In genomic region chr5:123754903-123755302, GRCh38 we compare ENCODE assay signal across 15 cellular contexts.
DNase-seq lines count a peak whose midpoint lies in the region; ATAC-seq and TF ChIP-seq lines count a peak whose summit lies in the region.
"Had no signal": no experiment of that assay in that cellular context is flagged by ENCODE, and none has a peak within 500 bp of the region (broad histone marks: within the 10 kb centered on the region; RNA-seq: fewer than 3 reads in every experiment).

No MANE protein-coding gene starts in this region.

- H3K36me3 Mint-ChIP-seq in neural progenitor cell: peaks cover 8% of the 10 kb centered on the region
- H3K36me3 Mint-ChIP-seq: CD4-positive, CD25-positive, alpha-beta regulatory T cell; memory B cell had no signal

- H3K36me3 ChIP-seq in neural progenitor cell: no peaks in the 10 kb centered on the region
- H3K36me3 ChIP-seq: uterus had no signal

- H3K9me3 Mint-ChIP-seq in neural progenitor cell: peaks cover 15% of the 10 kb centered on the region
- H3K9me3 Mint-ChIP-seq: memory B cell had no signal

- no peak overlapping the region for H3K27ac ChIP-seq in neural progenitor cell
- H3K27ac ChIP-seq: uterus had no signal

- ATAC-seq in HG02588 (IDR thresholded peaks at IDR 0.05; ENCODE audit: unreplicated experiment) (no peak), GM19023 (IDR thresholded peaks at IDR 0.05; ENCODE audit: unreplicated experiment) (no peak), HG03097 (IDR thresholded peaks at IDR 0.05; ENCODE audit: low FRiP score, unreplicated experiment) (no peak)

- H3K4me2 ChIP-seq in neural progenitor cell: peak overlapping the region; percentile 2

- H3K4me3 ChIP-seq in neural progenitor cell: no peak overlapping the region
- H3K4me3 ChIP-seq: uterus had no signal

- no peak for TF ChIP-seq CTCF in neural progenitor cell (IDR thresholded peaks at IDR 0.05)

- peak overlapping the region; percentile 90 for H2AFZ ChIP-seq in neural progenitor cell (replicated peaks)

- DNase-seq in EH (ENCODE audit: low read depth) (peak; percentile 28), NCI-H69 (lab: John Stamatoyannopoulos, UW) (peak; percentile 19), fibroblast of gingiva (ENCODE audit: low read depth) (peak; percentile 16), neural progenitor cell (ENCODE audit: low spot score) (no peak), NOMO-1 treated with DMSO at 0.1 percent for 48 hours (lab: John Stamatoyannopoulos, UW; ENCODE audit: unreplicated experiment) (no peak)
- DNase-seq: activated T-cell treated with anti-CD3 and anti-CD28 coated beads, Interleukin-2, amount 50 U/mL, for 1 hour; CD4-positive, CD25-positive, alpha-beta regulatory T cell; KBM-7; NCI-H226; SIG-M5; uterus had no signal

- no peaks in the 10 kb centered on the region for H3K27me3 ChIP-seq in neural progenitor cell
- H3K27me3 ChIP-seq: uterus had no signal

- H3K4me1 ChIP-seq in neural progenitor cell: peaks cover 28% of the 10 kb centered on the region
- H3K4me1 ChIP-seq: uterus had no signal

- H3K9ac ChIP-seq in neural progenitor cell: no peak overlapping the region

- H4K20me1 ChIP-seq in neural progenitor cell (ENCODE audit: low read depth): no peaks in the 10 kb centered on the region

- H3K9me3 ChIP-seq in neural progenitor cell (ENCODE audit: low read depth): peaks cover 13% of the 10 kb centered on the region
- H3K9me3 ChIP-seq: uterus had no signal

- H3F3A ChIP-seq in neural progenitor cell (ENCODE audit: low read depth): peaks cover 4% of the 10 kb centered on the region

- H3K27ac Mint-ChIP-seq in neural progenitor cell: peak overlapping the region; percentile 96
- H3K27ac Mint-ChIP-seq: CD4-positive, CD25-positive, alpha-beta regulatory T cell; memory B cell had no signal

- peak overlapping the region; percentile 69 for H3K4me3 Mint-ChIP-seq in neural progenitor cell
- H3K4me3 Mint-ChIP-seq: CD4-positive, CD25-positive, alpha-beta regulatory T cell; memory B cell had no signal

- peaks cover 62% of the 10 kb centered on the region for H3K4me1 Mint-ChIP-seq in neural progenitor cell
- H3K4me1 Mint-ChIP-seq: CD4-positive, CD25-positive, alpha-beta regulatory T cell; memory B cell had no signal

- H3K79me2 ChIP-seq in neural progenitor cell (ENCODE audit: low read depth): no peaks in the 10 kb centered on the region

- peaks cover 2% of the 10 kb centered on the region for H3K27me3 Mint-ChIP-seq in neural progenitor cell (ENCODE audit: insufficient read depth, low read depth)
- H3K27me3 Mint-ChIP-seq: CD4-positive, CD25-positive, alpha-beta regulatory T cell; memory B cell had no signal

Comparison
In these comparisons a context has a peak if more than half of its experiments do, and no peak if none do; other contexts are left out.
1. DNase-seq: peak in EH (single experiment), NCI-H69 (single experiment) and fibroblast of gingiva (single experiment); none in neural progenitor cell (single experiment) and NOMO-1 treated with DMSO at 0.1 percent for 48 hours (single experiment).